In genomic region chr10:1253476-1254353, GRCh38 we compare ENCODE assay signal across 18 cellular contexts.
DNase-seq lines count a peak whose midpoint lies in the region; ATAC-seq and TF ChIP-seq lines count a peak whose summit lies in the region.
"Had no signal": no experiment of that assay in that cellular context is flagged by ENCODE, and none has a peak within 500 bp of the region (broad histone marks: within the 10 kb centered on the region; RNA-seq: fewer than 3 reads in every experiment).

No MANE protein-coding gene starts in this region.

- peak overlapping the region; percentile 54 for H3K4me3 Mint-ChIP-seq in activated naive CD8-positive, alpha-beta T cell treated with anti-CD3 and anti-CD28 coated beads, Interleukin-2, amount 50 U/mL, for 24 hours
- H3K4me3 Mint-ChIP-seq in progenitor cell of endocrine pancreas (ENCODE audit: low read depth): no peak overlapping the region

- H3K27ac Mint-ChIP-seq in activated naive CD8-positive, alpha-beta T cell treated with anti-CD3 and anti-CD28 coated beads, Interleukin-2, amount 50 U/mL, for 24 hours: peak overlapping the region; percentile 92
- peak overlapping the region; percentile 81 for H3K27ac Mint-ChIP-seq in progenitor cell of endocrine pancreas

- peak; percentile 66 for DNase-seq in activated CD8-positive, alpha-beta memory T cell treated with anti-CD3 and anti-CD28 coated beads, Interleukin-2, amount 50 U/mL, for 48 hours
- DNase-seq in activated CD8-positive, alpha-beta memory T cell treated with anti-CD3 and anti-CD28 coated beads for 24 hours: no peak
- DNase-seq in Jurkat, Clone E6-1 (ENCODE audit: low read depth, low spot score): peak; percentile 63
- DNase-seq in activated naive CD8-positive, alpha-beta T cell treated with anti-CD3 and anti-CD28 coated beads, Interleukin-2, amount 50 U/mL, for 24 hours: peak; percentile 10
- DNase-seq in progenitor cell of endocrine pancreas (ENCODE audit: low spot score, unreplicated experiment) (no peak), NCI-H1105 (lab: John Stamatoyannopoulos, UW) (no peak), esophagus squamous epithelium (lab: John Stamatoyannopoulos, UW) (no peak), retina (no peak)
- DNase-seq: caudate nucleus, COR-L47, GM23248, hippocampal formation, kidney glomerular epithelial cell, mesendoderm, NCI-H187 treated with DMSO at 0.1 percent for 48 hours, NCI-H446 treated with DMSO at 0.1 percent for 48 hours, SHP77 had no signal

- no peak overlapping the region for H3K27ac ChIP-seq in esophagus squamous epithelium
- H3K27ac ChIP-seq: GM23248, suprapubic skin had no signal

- H3K4me3 ChIP-seq in Jurkat, Clone E6-1 (ENCODE audit: low read length): no peak overlapping the region
- H3K4me3 ChIP-seq in esophagus squamous epithelium: no peak overlapping the region
- H3K4me3 ChIP-seq: GM23248, suprapubic skin had no signal

- ATAC-seq in activated naive CD8-positive, alpha-beta T cell treated with anti-CD3 and anti-CD28 coated beads, Interleukin-2, amount 50 U/mL, for 24 hours: no peak

- peaks cover 9% of the 10 kb centered on the region for H3K9me3 Mint-ChIP-seq in activated naive CD8-positive, alpha-beta T cell treated with anti-CD3 and anti-CD28 coated beads, Interleukin-2, amount 50 U/mL, for 24 hours
- H3K9me3 Mint-ChIP-seq in progenitor cell of endocrine pancreas (ENCODE audit: low read depth): no peaks in the 10 kb centered on the region

- peaks cover 0 to 31% (median 0%) of the 10 kb centered on the region in 4 donors for H3K27me3 ChIP-seq in esophagus squamous epithelium

- H3K4me1 ChIP-seq in esophagus squamous epithelium: no peaks in the 10 kb centered on the region
- H3K4me1 ChIP-seq: suprapubic skin had no signal

- WGBS in esophagus squamous epithelium, 2 donors: 78 to 81% methylated on average over 11 of the region's 11 CpGs

- peaks cover 67% of the 10 kb centered on the region for H3K27me3 Mint-ChIP-seq in activated naive CD8-positive, alpha-beta T cell treated with anti-CD3 and anti-CD28 coated beads, Interleukin-2, amount 50 U/mL, for 24 hours
- H3K27me3 Mint-ChIP-seq in progenitor cell of endocrine pancreas: peaks cover 4% of the 10 kb centered on the region

- H3K9me3 ChIP-seq in esophagus squamous epithelium: no peaks in the 10 kb centered on the region
- H3K9me3 ChIP-seq: suprapubic skin had no signal

- H3K36me3 Mint-ChIP-seq in activated naive CD8-positive, alpha-beta T cell treated with anti-CD3 and anti-CD28 coated beads, Interleukin-2, amount 50 U/mL, for 24 hours (ENCODE audit: low read depth): peaks cover 7% of the 10 kb centered on the region
- no peaks in the 10 kb centered on the region for H3K36me3 Mint-ChIP-seq in progenitor cell of endocrine pancreas (ENCODE audit: insufficient read depth)

- TF ChIP-seq POLR2A in esophagus squamous epithelium (IDR thresholded peaks at IDR 0.05): no peak

- H3K36me3 ChIP-seq in esophagus squamous epithelium: no peaks in the 10 kb centered on the region
- H3K36me3 ChIP-seq: suprapubic skin had no signal

- intact Hi-C loops in esophagus squamous epithelium (cut with DNase I): no loop called here

- peaks cover 18% of the 10 kb centered on the region for H3K4me1 Mint-ChIP-seq in activated naive CD8-positive, alpha-beta T cell treated with anti-CD3 and anti-CD28 coated beads, Interleukin-2, amount 50 U/mL, for 24 hours
- H3K4me1 Mint-ChIP-seq in progenitor cell of endocrine pancreas (ENCODE audit: low read depth): no peaks in the 10 kb centered on the region

- TF ChIP-seq CTCF in progenitor cell of endocrine pancreas (IDR thresholded peaks at IDR 0.05; ENCODE audit: unreplicated experiment): no peak
- no peak for TF ChIP-seq CTCF in esophagus squamous epithelium (IDR thresholded peaks at IDR 0.05)

Comparison
In these comparisons a context has a peak if more than half of its experiments do, and no peak if none do; other contexts are left out.
1. DNase-seq: peak in activated CD8-positive, alpha-beta memory T cell treated with anti-CD3 and anti-CD28 coated beads, Interleukin-2, amount 50 U/mL, for 48 hours (single experiment), Jurkat, Clone E6-1 (single experiment) and activated naive CD8-positive, alpha-beta T cell treated with anti-CD3 and anti-CD28 coated beads, Interleukin-2, amount 50 U/mL, for 24 hours (single experiment); none in activated CD8-positive, alpha-beta memory T cell treated with anti-CD3 and anti-CD28 coated beads for 24 hours (single experiment), progenitor cell of endocrine pancreas (single experiment), NCI-H1105 (single experiment), esophagus squamous epithelium (single experiment) and retina (single experiment).